In genomic region chr1:244647819-244648218, GRCh38 we compare ENCODE assay signal across 24 cellular contexts.
"Had no signal": no experiment of that assay in that cellular context is flagged by ENCODE, and none has a peak within 500 bp of the region (broad histone marks: within the 10 kb centered on the region; RNA-seq: fewer than 3 reads in every experiment).

No MANE protein-coding gene starts in this region.

- H3K36me3 Mint-ChIP-seq: memory B cell; mesothelial cell of epicardium; naive B cell; natural killer cell treated with Interleukin-12 subunit alpha and Interleukin-12 subunit beta and Interleukin-15 and Interleukin-18, amount 100 ng/mL, for 72 hours; stimulated activated effector memory CD8-positive, alpha-beta T cell treated with anti-CD3 and anti-CD28 coated beads, Interleukin-12 subunit alpha, Interleukin-12 subunit beta, amount 100 ng/mL, for 72 hours had no signal

- FAIRE-seq: urothelium cell line had no signal

- H3K27me3 ChIP-seq: colonic mucosa, right atrium auricular region, sigmoid colon, stomach, thyroid gland had no signal

- H3K27me3 Mint-ChIP-seq: memory B cell had no signal

- H3K27ac Mint-ChIP-seq: memory B cell; mesothelial cell of epicardium; natural killer cell treated with Interleukin-12 subunit alpha and Interleukin-12 subunit beta and Interleukin-15 and Interleukin-18, amount 100 ng/mL, for 72 hours; stimulated activated effector memory CD8-positive, alpha-beta T cell treated with anti-CD3 and anti-CD28 coated beads, Interleukin-12 subunit alpha, Interleukin-12 subunit beta, amount 100 ng/mL, for 72 hours had no signal

- H3K4me1 ChIP-seq: colonic mucosa, prostate gland, thyroid gland had no signal

- H3K9me3 Mint-ChIP-seq: memory B cell; natural killer cell treated with Interleukin-12 subunit alpha and Interleukin-12 subunit beta and Interleukin-15 and Interleukin-18, amount 100 ng/mL, for 72 hours; stimulated activated effector memory CD8-positive, alpha-beta T cell treated with anti-CD3 and anti-CD28 coated beads, Interleukin-12 subunit alpha, Interleukin-12 subunit beta, amount 100 ng/mL, for 72 hours had no signal

- H3K4me3 Mint-ChIP-seq: memory B cell; mesothelial cell of epicardium; naive B cell; natural killer cell treated with Interleukin-12 subunit alpha and Interleukin-12 subunit beta and Interleukin-15 and Interleukin-18, amount 100 ng/mL, for 72 hours; neural crest cell; stimulated activated effector memory CD8-positive, alpha-beta T cell treated with anti-CD3 and anti-CD28 coated beads, Interleukin-12 subunit alpha, Interleukin-12 subunit beta, amount 100 ng/mL, for 72 hours had no signal

- DNase-seq: colonic mucosa; dermis blood vessel endothelial cell; effector memory CD4-positive, alpha-beta T cell; hypothalamus; kidney; mucosa of descending colon; naive B cell; nucleus accumbens; sigmoid colon; stimulated activated CD4-positive, alpha-beta T cell treated with anti-CD3 and anti-CD28 coated beads, Interleukin-2, amount 100 ng/mL, for 24 hours; stimulated activated CD4-positive, alpha-beta T cell treated with anti-CD3 and anti-CD28 coated beads, Interleukin-4, amount 100 ng/mL, for 24 hours; stimulated activated naive CD4-positive, alpha-beta T cell treated with Interleukin-2 at 50 U/mL for 16 hours; stomach; thyroid gland; trophoblast cell had no signal

- H3K9me3 ChIP-seq: colonic mucosa, mucosa of descending colon, prostate gland, right atrium auricular region, sigmoid colon, stomach, thyroid gland had no signal

- H3K27ac ChIP-seq: colonic mucosa, prostate gland, right atrium auricular region, sigmoid colon, stomach, thyroid gland had no signal

- H3K4me3 ChIP-seq: colonic mucosa, lung, mucosa of descending colon, prostate gland, right atrium auricular region, sigmoid colon, stomach, thyroid gland had no signal

- H3K36me3 ChIP-seq: colonic mucosa, prostate gland, right atrium auricular region, sigmoid colon, stomach, thyroid gland had no signal
